In the genomic region with DNA sequence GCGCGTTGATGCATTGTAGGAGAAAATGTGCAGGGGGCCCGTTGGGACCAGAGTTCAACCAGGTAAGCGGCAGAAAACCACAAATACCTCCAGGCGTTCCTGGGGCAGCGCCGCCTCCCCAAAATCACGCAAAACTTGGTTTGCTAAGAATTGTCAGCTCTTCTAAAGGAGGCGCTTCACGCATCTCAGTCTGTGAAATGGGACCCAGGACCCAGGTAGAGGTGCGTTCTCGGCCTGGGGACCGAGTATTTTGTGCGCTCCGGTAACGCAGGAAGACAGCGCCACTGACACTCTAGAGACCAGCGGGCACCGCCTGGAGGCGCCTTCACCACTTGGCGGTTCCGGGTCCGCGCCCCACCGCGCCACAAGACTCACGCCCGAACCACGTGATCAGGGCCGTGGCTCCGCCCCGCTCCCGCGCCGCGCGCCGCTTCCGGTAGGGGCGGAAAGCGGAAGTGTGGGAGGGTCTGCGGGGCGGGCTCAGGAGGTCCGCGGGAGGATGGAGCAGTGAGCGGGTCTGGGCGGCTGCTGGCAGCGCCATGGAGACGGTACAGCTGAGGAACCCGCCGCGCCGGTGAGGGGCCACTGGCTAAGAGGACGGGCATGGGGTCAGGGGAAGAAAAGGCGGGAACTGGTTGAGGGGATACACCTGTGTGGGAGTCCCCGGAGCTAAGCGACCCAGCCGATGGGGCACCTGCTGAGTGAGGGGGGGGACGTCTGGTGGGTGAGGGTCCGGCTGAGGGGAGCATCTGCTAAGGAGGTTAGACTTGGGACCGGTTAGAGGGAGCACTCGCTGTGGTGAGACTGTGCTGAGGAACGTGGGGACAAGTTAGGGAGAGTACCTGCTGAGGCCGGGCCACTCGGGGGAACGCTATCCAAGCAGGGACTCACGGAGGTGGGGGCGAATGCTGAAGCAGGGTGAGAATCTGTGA, we compare ENCODE assay signal across 8 cellular contexts. TPM values are rescaled to one million over a fixed set of nuclear protein-coding genes. Genes with fewer than 3 reads are reported as not detected.
A peak's percentile ranks its signal among the peaks of the same experiment; 100 is the strongest.
DNase-seq lines count a peak whose midpoint lies in the region; ATAC-seq, FAIRE-seq and TF ChIP-seq lines count a peak whose summit lies in the region.

TSS of gene STK4 (plus strand) at position 483 of the 932 bp plus-strand sequence. CDS start at position 540, 57 bp downstream.

- TF ChIP-seq CTCF in C4-2B (conservative IDR thresholded peaks at IDR 0.05): peak; percentile 75
- peak; percentile 95 for TF ChIP-seq CTCF in HepG2 (CRISPR knock-in tag; IDR thresholded peaks at IDR 0.05)

- peak; percentile 96 to 98 for TF ChIP-seq POLR2A in HepG2 (IDR thresholded peaks at IDR 0.05; ENCODE audit: insufficient read depth in 1 of 2, low read depth in 2 of 2, low read length in 2 of 2)

- no TSS peak for BruUV-seq in HepG2 (replicated peaks; lab: Mats Ljungman, UMichigan)

- H3K27ac ChIP-seq in C4-2B: peak within 1 kb of the TSS; percentile 77
- peak within 1 kb of the TSS; percentile 81 for H3K27ac ChIP-seq in HepG2 (ENCODE audit: extremely low read length, insufficient read depth, low read length)

- H4K20me1 ChIP-seq in HepG2 (ENCODE audit: insufficient read depth, low read length): no peaks in the 10 kb centered on the region

- H3K4me2 ChIP-seq in HepG2 (ENCODE audit: low read depth, low read length): peak within 1 kb of the TSS; percentile 98

- intact Hi-C loops in dendritic cell treated with granulocyte-macrophage colony-stimulating factor and Interleukin-4, amounts not matched to agents 40 ng/mL and 50 ng/mL, for 4 days (cut with micrococcal nuclease): loop anchor here (5.0 kb wide), 1 partner anchor 79 kb away; the partner anchor contains the start of gene YWHAB
- intact Hi-C loops in HepG2 (cut with micrococcal nuclease; ENCODE audit: unreplicated experiment): loop anchor here (2.0 kb wide), 2 partner anchors 55 to 81 kb away; partner anchors contain the start of genes PABPC1L and YWHAB

- H3K4me1 Mint-ChIP-seq in dendritic cell treated with granulocyte-macrophage colony-stimulating factor and Interleukin-4, amounts not matched to agents 40 ng/mL and 50 ng/mL, for 4 days (ENCODE audit: low read depth): peaks cover 55% of the 10 kb centered on the region

- H3K9ac ChIP-seq in HepG2 (ENCODE audit: insufficient read depth, low read depth, low read length): peak within 1 kb of the TSS; percentile 83

- no peak; the same call in none of the 2 replicates for TF ChIP-seq RAD21 in HepG2 (CRISPR knock-in tag; IDR thresholded peaks at IDR 0.05)

- peak within 1 kb of the TSS; percentile 96 for H3K4me3 Mint-ChIP-seq in dendritic cell treated with granulocyte-macrophage colony-stimulating factor and Interleukin-4, amounts not matched to agents 40 ng/mL and 50 ng/mL, for 4 days

- peaks cover 68% of the 10 kb centered on the region for H3K4me1 ChIP-seq in HepG2 (ENCODE audit: insufficient read depth, low read length)

- WGBS in HepG2 (ENCODE audit: low lambda C conversion rate): under 1% methylated on average over 67 of the region's 68 CpGs

- no peaks in the 10 kb centered on the region for H3K27me3 Mint-ChIP-seq in dendritic cell treated with granulocyte-macrophage colony-stimulating factor and Interleukin-4, amounts not matched to agents 40 ng/mL and 50 ng/mL, for 4 days

- POLR2A ChIA-PET in HepG2 (lab: Yijun Ruan, JAX): interaction anchor here (1.0 to 2.4 kb wide), 4 partner anchors 19 to 81 kb away, joined by 3 to 8 read pairs (median 5); partner anchors contain the start of genes PABPC1L and YWHAB

- peaks cover 0 to 4% of the 10 kb centered on the region in 2 experiments; a peak in 1 of 5 replicates for H3K27me3 ChIP-seq in HepG2 (ENCODE audit: control insufficient read depth in 1 of 2, insufficient read depth in 2 of 2, low read length in 2 of 2)

- peak within 1 kb of the TSS; percentile 69 for H2AFZ ChIP-seq in HepG2 (ENCODE audit: low read length)

- CTCF ChIA-PET in HepG2 (lab: Yijun Ruan, JAX; ENCODE audit: low intra/inter-chr PET ratio, low total read pairs): interaction anchor here (1.3 kb wide), 1 partner anchor 24 kb away, joined by 3 read pairs; no protein-coding TSS in a partner anchor

- in situ Hi-C loops in HepG2 (cut with HindIII; ENCODE audit: extremely low pct_ligation_motif_present, low pct_unique_long_range_greater_than_20kb): no loop called here

- ATAC-seq in GM19351 (IDR thresholded peaks at IDR 0.05; ENCODE audit: unreplicated experiment) (peak; percentile 66), HG03521 (IDR thresholded peaks at IDR 0.05; ENCODE audit: unreplicated experiment) (peak; percentile 79), HepG2 (peak; percentile 95)

- peak; percentile 93 for DNase-seq in NCI-H748 (lab: John Stamatoyannopoulos, UW; ENCODE audit: unreplicated experiment)
- DNase-seq in activated CD4-positive, alpha-beta T cell treated with anti-CD3 and anti-CD28 coated beads, Interleukin-2, amount 50 U/mL, for 24 hours (ENCODE audit: low read depth in 1 of 2, low spot score in 1 of 2): peak; percentile 94 to 95
- peak; percentile 96 for DNase-seq in HepG2 (ENCODE audit: low spot score)
- peak; percentile 95 for DNase-seq in stimulated activated CD4-positive, alpha-beta T cell treated with anti-CD3 and anti-CD28 coated beads, Interleukin-4, amount 100 ng/mL, for 24 hours

- peak within 1 kb of the TSS; percentile 91 for H3K27ac Mint-ChIP-seq in dendritic cell treated with granulocyte-macrophage colony-stimulating factor and Interleukin-4, amounts not matched to agents 40 ng/mL and 50 ng/mL, for 4 days

- peak within 1 kb of the TSS; percentile 83 to 100 (median 87) for H3K4me3 ChIP-seq in HepG2 (replicated peaks in 1 of 3; ENCODE audit: insufficient read depth in 1 of 3, low read depth in 2 of 3, low read length in 3 of 3)

- no peak for FAIRE-seq in HepG2 (lab: Jason Lieb, UNC)

- peaks cover 46% of the 10 kb centered on the region for H3K79me2 ChIP-seq in HepG2 (ENCODE audit: insufficient read depth, low read length)

- H3K36me3 ChIP-seq in HepG2 (replicated peaks in 1 of 2; ENCODE audit: control insufficient read depth in 1 of 2, insufficient read depth in 2 of 2, low read length in 2 of 2): no peaks in the 10 kb centered on the region; a peak in 1 of 5 replicates

- H3K9me3 ChIP-seq in HepG2 (ENCODE audit: low read length): no peaks in the 10 kb centered on the region

- peaks cover 25% of the 10 kb centered on the region for H3K36me3 Mint-ChIP-seq in dendritic cell treated with granulocyte-macrophage colony-stimulating factor and Interleukin-4, amounts not matched to agents 40 ng/mL and 50 ng/mL, for 4 days (ENCODE audit: low read depth)

- H3K9me3 Mint-ChIP-seq in dendritic cell treated with granulocyte-macrophage colony-stimulating factor and Interleukin-4, amounts not matched to agents 40 ng/mL and 50 ng/mL, for 4 days: no peaks in the 10 kb centered on the region

- TF ChIP-seq EP300 in HepG2 (IDR thresholded peaks at IDR 0.05; ENCODE audit: low read depth in 2 of 2, low read length in 2 of 2) (peak; percentile 11 to 61; a peak in 2 of 4 replicates), HepG2 (CRISPR knock-in tag; IDR thresholded peaks at IDR 0.05; ENCODE audit: borderline replicate concordance) (peak; percentile 11; the same call in 1 of the 2 replicates)

TF ChIP-seq in HepG2, 621 proteins besides CTCF, POLR2A, EP300 and RAD21 (continues in another document):
- TF ChIP-seq NCOA1 (CRISPR knock-in tag; IDR thresholded peaks at IDR 0.05) (no peak), KDM3A (CRISPR knock-in tag; IDR thresholded peaks at IDR 0.05; ENCODE audit: low read depth) (no peak; the same call in none of the 2 replicates), JUNB (CRISPR knock-in tag; IDR thresholded peaks at IDR 0.05; ENCODE audit: borderline replicate concordance) (no peak), ZNF816 (CRISPR knock-in tag; IDR thresholded peaks at IDR 0.05; ENCODE audit: borderline replicate concordance) (no peak), ARHGAP35 (CRISPR knock-in tag; IDR thresholded peaks at IDR 0.05; ENCODE audit: borderline replicate concordance) (peak; percentile 97), ZNF567 (CRISPR knock-in tag; IDR thresholded peaks at IDR 0.05; ENCODE audit: borderline replicate concordance) (peak; percentile 96), RORA (CRISPR knock-in tag; IDR thresholded peaks at IDR 0.05) (no peak), MAFF (IDR thresholded peaks at IDR 0.05; ENCODE audit: low read depth, low read length) (no peak), ZNF234 (CRISPR knock-in tag; conservative IDR thresholded peaks at IDR 0.05) (peak; percentile 98), MAFK (conservative IDR thresholded peaks at IDR 0.05 in 1 of 2, IDR thresholded peaks at IDR 0.05 in 1 of 2; ENCODE audit: low read length in 2 of 2) (0 out of 4 replicates have a peak, but pooled peaks of 1 of the 2 experiments have one; percentile 0), NFIC (IDR thresholded peaks at IDR 0.05; ENCODE audit: low read length) (no peak), SP140L (CRISPR knock-in tag; IDR thresholded peaks at IDR 0.05; ENCODE audit: borderline replicate concordance) (no peak; the same call in 1 of the 2 replicates)

RNA-seq across cellular contexts. Expression of gene STK4, which starts in this region (rescaled TPM):
- total RNA-seq in HepG2 (2016; rRNA removed; fragmentation: Illumina TruSeq; extraction: Trizol): 38.3 and 61.4 TPM in 2 replicates
- total RNA-seq in HepG2 (2016; cell fraction: cytosol; rRNA removed; fragmentation: Illumina TruSeq; extraction: Trizol; ENCODE audit: low read depth): 7.6 and 8.4 TPM in 2 replicates
- 38.6 and 51.4 TPM in 2 replicates for total RNA-seq in HepG2 (2016; cell fraction: insoluble cytoplasmic fraction; rRNA removed; fragmentation: Illumina TruSeq; extraction: Trizol)
- 17.0 and 19.2 TPM in 2 replicates for total RNA-seq in HepG2 (2016; cell fraction: membrane; rRNA removed; fragmentation: Illumina TruSeq; extraction: Trizol)
- total RNA-seq in HepG2 (2016; cell fraction: nucleus; rRNA removed; fragmentation: Illumina TruSeq; extraction: Trizol): 46.5 and 48.3 TPM in 2 replicates
- 21.2 and 25.6 TPM in 2 replicates for polyA plus RNA-seq in HepG2 (2011; rRNA removed)
- 11.6 and 16.8 TPM in 2 replicates for polyA plus RNA-seq in HepG2 (2011; cell fraction: cytosol; rRNA removed)
- polyA plus RNA-seq in HepG2 (2011; cell fraction: nucleus; rRNA removed): 14.7 and 18.6 TPM in 2 replicates
- polyA plus RNA-seq in HepG2 (2012): 16.8 and 20.4 TPM in 2 replicates
- polyA plus RNA-seq in HepG2 (2016; cell fraction: cytosol; fragmentation: Illumina TruSeq; extraction: Trizol; ENCODE audit: low read depth): 1.2 TPM in 2 replicates
- 34.7 and 38.5 TPM in 2 replicates for polyA plus RNA-seq in HepG2 (2016; cell fraction: insoluble cytoplasmic fraction; fragmentation: Illumina TruSeq; extraction: Trizol; ENCODE audit: low read depth)
- 4.8 and 5.6 TPM in 2 replicates for polyA plus RNA-seq in HepG2 (2016; cell fraction: membrane; fragmentation: Illumina TruSeq; extraction: Trizol; ENCODE audit: low read depth)
- 40.8 and 44.8 TPM in 2 replicates for polyA plus RNA-seq in HepG2 (2016; cell fraction: nucleus; fragmentation: Illumina TruSeq; extraction: Trizol; ENCODE audit: insufficient read depth, low read depth)
- polyA minus RNA-seq in HepG2 (2011; rRNA and poly(A)+ RNA removed; ENCODE audit: low replicate concordance): 23.3 and 33.6 TPM in 2 replicates
- polyA minus RNA-seq in HepG2 (2011; cell fraction: cytosol; rRNA and poly(A)+ RNA removed): 18.8 and 20.9 TPM in 2 replicates
- polyA minus RNA-seq in HepG2 (2011; cell fraction: nucleus; rRNA and poly(A)+ RNA removed): 67.3 and 85.4 TPM in 2 replicates

Comparison
In these comparisons a context has a peak if more than half of its experiments do, and no peak if none do; other contexts are left out.
1. Peak in every context shown above with its lines: DNase-seq, ATAC-seq, H3K4me3 ChIP-seq and H3K27ac ChIP-seq.